In the genomic region with DNA sequence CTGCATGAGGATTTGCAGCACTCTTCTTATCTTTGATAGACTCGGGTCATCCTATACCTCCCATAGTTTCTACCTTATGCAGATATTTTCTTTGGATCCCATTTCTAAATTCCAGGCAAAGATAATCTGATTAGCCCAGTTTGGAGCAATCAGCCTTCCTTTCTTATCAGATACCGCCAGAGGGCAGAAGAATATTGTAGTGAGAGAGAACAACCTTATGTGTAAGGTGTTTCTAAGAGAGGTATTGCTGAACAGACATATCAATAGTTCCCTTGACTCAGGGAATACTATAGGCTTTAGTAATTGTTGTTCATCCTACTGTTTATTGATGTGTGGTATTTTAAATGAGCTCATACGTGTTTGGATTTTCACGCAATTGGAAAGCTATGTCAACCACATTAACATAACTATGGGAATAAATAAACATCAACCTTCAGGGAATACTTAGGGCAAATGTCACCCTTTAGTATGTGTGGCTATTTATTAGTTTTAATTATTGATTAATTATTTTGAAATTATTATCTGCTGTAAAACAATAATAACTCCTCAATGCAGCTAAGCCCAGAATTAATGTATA, we compare ENCODE assay signal across 12 cellular contexts.
DNase-seq lines count a peak whose midpoint lies in the region; ATAC-seq and TF ChIP-seq lines count a peak whose summit lies in the region.
"Had no signal": no experiment of that assay in that cellular context is flagged by ENCODE, and none has a peak within 500 bp of the region (broad histone marks: within the 10 kb centered on the region; RNA-seq: fewer than 3 reads in every experiment).

No MANE protein-coding gene starts in this region.

- DNase-seq in DMS114 treated with DMSO at 0.1 percent for 48 hours (lab: John Stamatoyannopoulos, UW; ENCODE audit: unreplicated experiment) = peak; percentile 12
- peak; percentile 7 for DNase-seq in Jurkat, Clone E6-1 (ENCODE audit: low read depth, low spot score)
- peak; percentile 32 for DNase-seq in kidney tubule cell (ENCODE audit: low spot score)
- DNase-seq in omental fat pad (ENCODE audit: low spot score) = no peak
- DNase-seq: activated CD4-positive, alpha-beta T cell treated with anti-CD3 and anti-CD28 coated beads, Interleukin-2, amount 10 ng/mL, durations not matched to agents 7 days and 5 days; GOT3; stimulated activated CD4-positive, alpha-beta T cell treated with anti-CD3 and anti-CD28 coated beads, Interleukin-1b, Interleukin-23, amount 100 ng/mL, for 48 hours had no signal

- H3K4me3 ChIP-seq in Jurkat, Clone E6-1 (ENCODE audit: low read length) = no peak overlapping the region
- H3K4me3 ChIP-seq: gastroesophageal sphincter had no signal

- TF ChIP-seq CTCF in VCaP (conservative IDR thresholded peaks at IDR 0.05) (peak; percentile 78), omental fat pad (IDR thresholded peaks at IDR 0.05) (no peak)

- no peak overlapping the region for H3K27ac ChIP-seq in VCaP
- H3K27ac ChIP-seq: gastroesophageal sphincter had no signal

- ATAC-seq in HG03108 (IDR thresholded peaks at IDR 0.05; ENCODE audit: unreplicated experiment) (no peak), GM18873 (IDR thresholded peaks at IDR 0.05; ENCODE audit: low FRiP score, unreplicated experiment) (no peak), omental fat pad (ENCODE audit: low FRiP score) (no peak), HG02884 (IDR thresholded peaks at IDR 0.05; ENCODE audit: unreplicated experiment) (no peak)
- ATAC-seq: gastroesophageal sphincter had no signal
